ENCODE assay signal across 15 cellular contexts in genomic region chr1:211797994-211798393, GRCh38. TPM values are rescaled to one million over a fixed set of nuclear protein-coding genes. Genes with fewer than 3 reads are reported as not detected.
DNase-seq lines count a peak whose midpoint lies in the region; ATAC-seq, FAIRE-seq and TF ChIP-seq lines count a peak whose summit lies in the region.
"Had no signal": no experiment of that assay in that cellular context is flagged by ENCODE, and none has a peak within 500 bp of the region (broad histone marks: within the 10 kb centered on the region; RNA-seq: fewer than 3 reads in every experiment).

No MANE protein-coding gene starts in this region.

- H3K4me3 Mint-ChIP-seq in naive thymus-derived CD8-positive, alpha-beta T cell = no peak overlapping the region
- H3K4me3 Mint-ChIP-seq: B cell; CD4-positive, alpha-beta memory T cell; HFFc6 had no signal

- H3K36me3 ChIP-seq in GM12878 (ENCODE audit: control insufficient read depth in 2 of 2, insufficient read depth in 2 of 2, low read length in 1 of 2) = peaks cover 0 to 2% of the 10 kb centered on the region in 2 experiments; a peak in 3 of 4 replicates

- no TSS peak for BruUV-seq in GM12878 (replicated peaks; lab: Mats Ljungman, UMichigan)

- H3K9me3 ChIP-seq in A549 (peaks cover 18% of the 10 kb centered on the region; the same call in 2 of the 3 replicates), GM12878 (replicated peaks; ENCODE audit: control insufficient read depth, insufficient read depth, low read length) (no peaks in the 10 kb centered on the region; the same call in 2 of the 3 replicates)

- WGBS in A549 (ENCODE audit: missing lambda C conversion rate) = 93% methylated on average over 2 of the region's 2 CpGs
- WGBS in GM12878 (ENCODE audit: insufficient coverage, insufficient replicate concordance, low lambda C conversion rate, missing lambda C conversion rate) = 72% methylated on average over 2 of the region's 2 CpGs

- CTCF ChIA-PET in A549 (lab: Yijun Ruan, JAX) = interaction anchor here (1.0 to 4.0 kb wide), 2 partner anchors 15 to 100 kb away, joined by 3 to 17 read pairs; no protein-coding TSS in a partner anchor
- CTCF ChIA-PET in GM12878 (lab: Yijun Ruan, JAX) = interaction anchor here (1.2 kb wide), 1 partner anchor 237 kb away, joined by 3 read pairs; the partner anchor contains the start of genes DTL and INTS7

- H3K4me3 ChIP-seq in A549 (no peak overlapping the region), GM12878 (no peak overlapping the region)

- no peak for TF ChIP-seq EP300 in A549 (IDR thresholded peaks at IDR 0.05)
- no peak for TF ChIP-seq EP300 in GM12878 (IDR thresholded peaks at IDR 0.05; ENCODE audit: borderline replicate concordance in 1 of 2, control insufficient read depth in 1 of 2, low read depth in 2 of 2, low read length in 2 of 2)

- H3K4me1 ChIP-seq in A549 (peaks cover 6% of the 10 kb centered on the region; the same call in 1 of the 3 replicates), GM12878 (ENCODE audit: control insufficient read depth, insufficient read depth, low read length) (no peaks in the 10 kb centered on the region)

- no peak for TF ChIP-seq RAD21 in A549 (conservative IDR thresholded peaks at IDR 0.05 in 1 of 2, IDR thresholded peaks at IDR 0.05 in 1 of 2)
- no peak for TF ChIP-seq RAD21 in GM12878 (IDR thresholded peaks at IDR 0.05; ENCODE audit: insufficient read depth, low read depth, low read length)

- no peaks in the 10 kb centered on the region for H4K20me1 ChIP-seq in GM12878 (ENCODE audit: control insufficient read depth, insufficient read depth)

- H3K27me3 ChIP-seq in GM12878 (replicated peaks in 1 of 2; ENCODE audit: control insufficient read depth in 2 of 2, insufficient read depth in 2 of 2, low read length in 1 of 2) = no peaks in the 10 kb centered on the region

- ATAC-seq in A549 = no peak
- ATAC-seq in GM12878 = no peak
- ATAC-seq in naive thymus-derived CD8-positive, alpha-beta T cell = no peak
- ATAC-seq: HepG2 had no signal

- H3K27ac Mint-ChIP-seq in naive thymus-derived CD8-positive, alpha-beta T cell = peak overlapping the region in 1 of 10 donors; percentile 56
- H3K27ac Mint-ChIP-seq: B cell, HFFc6 had no signal

- peaks cover 0 to 6% (median 0%) of the 10 kb centered on the region in 9 donors for H3K9me3 Mint-ChIP-seq in naive thymus-derived CD8-positive, alpha-beta T cell
- H3K9me3 Mint-ChIP-seq: HFFc6 had no signal

- in situ Hi-C loops in GM12878 (cut with MboI) = no loop called here

- H3K79me2 ChIP-seq in GM12878 (ENCODE audit: control insufficient read depth, insufficient read depth, low read length) = peaks cover 15% of the 10 kb centered on the region

- peaks cover 16 to 35% (median 29%) of the 10 kb centered on the region in 3 donors for H3K36me3 Mint-ChIP-seq in naive thymus-derived CD8-positive, alpha-beta T cell

- H3K27ac ChIP-seq in A549 (no peak overlapping the region), GM12878 (ENCODE audit: control insufficient read depth, insufficient read depth) (no peak overlapping the region)

- intact Hi-C loops in GM12878 (cut with micrococcal nuclease; ENCODE audit: unreplicated experiment) = no loop called here

- no peak overlapping the region for H2AFZ ChIP-seq in GM12878 (ENCODE audit: control insufficient read depth, low read depth, low read length)

- H3K4me1 Mint-ChIP-seq in naive thymus-derived CD8-positive, alpha-beta T cell = peaks cover 2 to 11% (median 7%) of the 10 kb centered on the region in 4 donors

- SMC1A ChIA-PET in GM12878 (lab: Charles Lee; ENCODE audit: uncharacterized antibody, unreplicated experiment) = interaction anchor here (1.0 to 2.8 kb wide), 8 partner anchors 9 to 153 kb away, joined by 3 to 16 read pairs (median 4); no protein-coding TSS in a partner anchor

- FAIRE-seq in A549 (lab: Jason Lieb, UNC) (peak; percentile 23), GM12878 (lab: Jason Lieb, UNC) (peak; percentile 69), frontal cortex (lab: Jason Lieb, UNC) (peak; percentile 50), GM12892 (lab: Jason Lieb, UNC) (no peak)
- FAIRE-seq: HepG2, HTR-8/SVneo had no signal

- H3K4me2 ChIP-seq in A549 (no peak overlapping the region), GM12878 (ENCODE audit: control insufficient read depth, insufficient read depth) (no peak overlapping the region)

- H3K27me3 Mint-ChIP-seq in naive thymus-derived CD8-positive, alpha-beta T cell = no peaks in the 10 kb centered on the region
- H3K27me3 Mint-ChIP-seq: B cell; CD4-positive, alpha-beta memory T cell had no signal

- TF ChIP-seq CTCF in A549 (IDR thresholded peaks at IDR 0.05) (no peak), GM12878 (IDR thresholded peaks at IDR 0.05 in 2 of 3, conservative IDR thresholded peaks at IDR 0.05 in 1 of 3; ENCODE audit: control insufficient read depth in 2 of 3, extremely low read depth in 1 of 3, insufficient read depth in 1 of 3, low read depth in 3 of 3, low read length in 3 of 3) (no peak)

- DNase-seq in A549 (ENCODE audit: low read depth in 1 of 2, low spot score in 1 of 2) (no peak), GM12878 (ENCODE audit: low read depth, low spot score) (no peak), frontal cortex (ENCODE audit: low spot score in 2 of 2) (no peak), pons (ENCODE audit: low spot score) (peak; percentile 74), NCI-H69 (lab: John Stamatoyannopoulos, UW) (no peak), GM12892 (ENCODE audit: insufficient read length) (no peak)
- DNase-seq in activated CD4-positive, alpha-beta T cell treated with anti-CD3 and anti-CD28 coated beads, Interleukin-2, amount 50 U/mL, for 48 hours = no peak
- DNase-seq in naive thymus-derived CD8-positive, alpha-beta T cell = no peak
- DNase-seq: CD4-positive, alpha-beta memory T cell; DMS79; HCEC 1CT; HFFc6 had no signal

- no peak overlapping the region for H3K9ac ChIP-seq in GM12878 (ENCODE audit: control insufficient read depth, insufficient read depth, low read length)

- TF ChIP-seq POLR2A in A549 (IDR thresholded peaks at IDR 0.05; ENCODE audit: low read length) = no peak
- TF ChIP-seq POLR2A in GM12878 (IDR thresholded peaks at IDR 0.05; ENCODE audit: low read depth, low read length) = no peak
- TF ChIP-seq POLR2A in GM12892 (IDR thresholded peaks at IDR 0.05; ENCODE audit: low read depth, low read length) = no peak

- POLR2A ChIA-PET in A549 (lab: Yijun Ruan, JAX) (no interaction called here), GM12878 (lab: Charles Lee) (no interaction called here)
- POLR2A ChIA-PET in naive thymus-derived CD8-positive, alpha-beta T cell (lab: Charles Lee) = no interaction called here

- RAD21 ChIA-PET in GM12878 (lab: Charles Lee; ENCODE audit: unreplicated experiment) = interaction anchor here (1.1 to 1.4 kb wide), 2 partner anchors 9 to 237 kb away, joined by 3 to 4 read pairs; partner anchors contain the start of gene INTS7

TF ChIP-seq in A549, 52 proteins besides CTCF, POLR2A, EP300 and RAD21:
- TF ChIP-seq MAZ (IDR thresholded peaks at IDR 0.05; ENCODE audit: borderline replicate concordance, low read depth, low read length) (no peak), E2F6 (IDR thresholded peaks at IDR 0.05; ENCODE audit: borderline replicate concordance, low read depth) (no peak), GATA3 (IDR thresholded peaks at IDR 0.05; ENCODE audit: borderline replicate concordance) (no peak), BHLHE40 (IDR thresholded peaks at IDR 0.05; ENCODE audit: low read depth, low read length) (no peak)

TF ChIP-seq in GM12878, 131 proteins besides CTCF, POLR2A, EP300 and RAD21 (continues in another document):
- TF ChIP-seq EZH2 (IDR thresholded peaks at IDR 0.05; ENCODE audit: borderline replicate concordance, control insufficient read depth, low read depth, low read length) (no peak), ASH2L (IDR thresholded peaks at IDR 0.05; ENCODE audit: borderline replicate concordance, low read depth) (no peak)

RNA-seq across cellular contexts. Expression of gene LPGAT1, which starts 32.6 kb away (rescaled TPM):
- 48.0 and 48.5 TPM in 2 replicates for polyA plus RNA-seq in A549 (2011; rRNA removed)
- 6.1 and 11.4 TPM in 2 replicates for polyA plus RNA-seq in A549 (2012; cell fraction: cytosol; rRNA removed)
- 3.9 and 6.9 TPM in 2 replicates for polyA plus RNA-seq in A549 (2012; cell fraction: nucleus; rRNA removed)
- polyA plus RNA-seq in A549 (2017; fragmentation: RNase III; extraction: RNeasy Plus Mini Kit Qiagen cat#74134 plus additional on column Dnase treatment) = 27.7 to 32.3 TPM (median 30.1 TPM) in 3 replicates
- polyA minus RNA-seq in A549 (2011; rRNA and poly(A)+ RNA removed) = 38.2 and 39.6 TPM in 2 replicates
- 95.7 and 102 TPM in 2 replicates for total RNA-seq in GM12878 (2013; cell fraction: nucleolus; rRNA removed)
- total RNA-seq in GM12878 (2014; rRNA removed) = 26.7 and 27.6 TPM in 2 replicates
- total RNA-seq in GM12878 (2014; rRNA removed; fragmentation: Illumina TruSeq; extraction: Trizol) = 26.9 and 27.1 TPM in 2 replicates
- total RNA-seq in GM12878 (2021) = 37.5 and 40.6 TPM in 2 replicates
- polyA plus RNA-seq in GM12878 (2011; ENCODE audit: low read depth) = 9.4 TPM
- polyA plus RNA-seq in GM12878 (2011; rRNA removed) = 27.8 and 41.8 TPM in 2 replicates
- polyA plus RNA-seq in GM12878 (2011; cell fraction: cytosol; rRNA removed) = 12.6 and 13.6 TPM in 2 replicates
- 13.7 and 17.9 TPM in 2 replicates for polyA plus RNA-seq in GM12878 (2011; cell fraction: nucleus; rRNA removed)
- 15.8 and 24.7 TPM in 2 replicates for polyA plus RNA-seq in GM12878 (2012)
- 17.3 and 29.7 TPM in 2 replicates for polyA plus RNA-seq in GM12878 (2014; fragmentation: Illumina TruSeq; extraction: Trizol)
- 1 to 10 TPM; 5.8 to 6.4 TPM for polyA plus RNA-seq in GM12878 (2014; fragmentation: Nextera tagmentation; extraction: Ambion mirVana)
- polyA plus RNA-seq in GM12878 (2014; rRNA removed) = 20.5 and 21.1 TPM in 2 replicates
- 10 to 100 TPM in 1 of 2 experiments, 1 to 10 TPM in 1; 7.1 to 17.1 TPM for polyA plus RNA-seq in GM12878 (2016; fragmentation: Nextera tagmentation; extraction: Ambion mirVana)
- 24.5 and 34.1 TPM in 2 replicates for polyA minus RNA-seq in GM12878 (2011; rRNA and poly(A)+ RNA removed)
- 24.5 and 25.1 TPM in 2 replicates for polyA minus RNA-seq in GM12878 (2011; cell fraction: cytosol; rRNA and poly(A)+ RNA removed)
- 26.0 and 40.3 TPM in 2 replicates for polyA minus RNA-seq in GM12878 (2011; cell fraction: nucleus; rRNA and poly(A)+ RNA removed)
- 101 TPM for total RNA-seq in frontal cortex
- 17.0 TPM for polyA plus RNA-seq in GM12892 (2012; ENCODE audit: missing spikeins)
- 10 to 100 TPM; 15.7 to 21.0 TPM for total RNA-seq in naive thymus-derived CD8-positive, alpha-beta T cell
- 10 to 100 TPM in 1 of 3 donors, 1 to 10 TPM in 2; 6.1 to 16.2 (median 8.6) TPM for polyA plus RNA-seq in naive thymus-derived CD8-positive, alpha-beta T cell
